ENCODE assay signal across 8 cellular contexts in the genomic region with DNA sequence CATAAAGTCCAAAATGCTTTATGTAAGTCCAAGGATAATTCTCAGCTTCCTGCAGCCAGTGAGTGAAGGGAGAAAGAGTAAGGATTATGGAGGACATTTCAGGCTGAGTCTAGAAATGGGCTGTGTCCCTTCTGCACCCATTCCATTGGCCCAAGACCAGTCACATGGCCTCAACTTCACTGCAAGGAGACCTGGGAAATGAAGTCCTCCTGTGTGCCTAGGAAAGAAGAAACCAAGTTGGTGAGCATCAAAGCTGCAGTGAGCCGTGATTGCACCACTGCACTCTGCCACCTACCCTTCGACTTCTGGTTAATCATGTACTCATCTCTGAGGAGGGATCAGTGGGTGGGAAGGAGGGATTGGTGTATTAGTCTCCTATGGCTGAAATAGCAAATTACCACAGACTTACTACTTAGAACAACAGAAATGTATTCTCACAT. TPM values are rescaled to one million over a fixed set of nuclear protein-coding genes. Genes with fewer than 3 reads are reported as not detected.
A peak's percentile ranks its signal among the peaks of the same experiment; 100 is the strongest.
DNase-seq lines count a peak whose midpoint lies in the region; ATAC-seq, FAIRE-seq and TF ChIP-seq lines count a peak whose summit lies in the region.

No MANE protein-coding gene starts in this region.

- no peaks in the 10 kb centered on the region for H3K4me1 ChIP-seq in colonic mucosa
- no peaks in the 10 kb centered on the region for H3K4me1 ChIP-seq in kidney (ENCODE audit: control insufficient read depth in 1 of 2, insufficient read depth in 1 of 2, low read depth in 1 of 2, low read length in 2 of 2)

- H3K27ac Mint-ChIP-seq in WTC11, result no peak overlapping the region

- H3K36me3 ChIP-seq in colonic mucosa (no peaks in the 10 kb centered on the region), kidney (ENCODE audit: control insufficient read depth in 1 of 2, insufficient read depth in 2 of 2, low read length in 2 of 2) (no peaks in the 10 kb centered on the region)

- H3K27me3 ChIP-seq in colonic mucosa, result no peaks in the 10 kb centered on the region

- no peak overlapping the region for H3K4me3 Mint-ChIP-seq in WTC11

- no peak for FAIRE-seq in kidney (lab: Jason Lieb, UNC)

- H3K27ac ChIP-seq in colonic mucosa (no peak overlapping the region), kidney (ENCODE audit: low read depth in 2 of 2, low read length in 2 of 2) (no peak overlapping the region)

- POLR2A ChIA-PET in WTC11 (lab: Charles Lee), result no interaction called here

- no peak for TF ChIP-seq CTCF in WTC11 (IDR thresholded peaks at IDR 0.05)
- TF ChIP-seq CTCF in colonic mucosa (IDR thresholded peaks at IDR 0.05), result no peak
- TF ChIP-seq CTCF in kidney (IDR thresholded peaks at IDR 0.05; ENCODE audit: borderline replicate concordance, extremely low read depth, insufficient read depth), result no peak

- no peak overlapping the region for H3K9ac ChIP-seq in colonic mucosa (ENCODE audit: low read depth in 2 of 2, low read length in 2 of 2)
- H3K9ac ChIP-seq in kidney (ENCODE audit: low read length in 2 of 2), result no peak overlapping the region

- H3K9me3 ChIP-seq in colonic mucosa (no peaks in the 10 kb centered on the region), kidney (ENCODE audit: control insufficient read depth in 1 of 2, low read length in 2 of 2) (no peaks in the 10 kb centered on the region)

- intact Hi-C loops in colonic mucosa (cut with DNase I) (no loop called here), kidney (cut with DNase I) (no loop called here)

- peak; percentile 39 for ATAC-seq in GM21825 (IDR thresholded peaks at IDR 0.05; ENCODE audit: unreplicated experiment)
- peak; percentile 93 for ATAC-seq in WTC11

- peak; percentile 51 for DNase-seq in DMS114 treated with DMSO at 0.1 percent for 48 hours (lab: John Stamatoyannopoulos, UW; ENCODE audit: unreplicated experiment)
- peak; percentile 88 for DNase-seq in MV-4-11 (lab: John Stamatoyannopoulos, UW)
- DNase-seq in WTC11 (ENCODE audit: low spot score), result peak; percentile 34
- peak; percentile 60 for DNase-seq in colonic mucosa
- DNase-seq in mesenteric fat pad (ENCODE audit: low spot score), result peak; percentile 16
- DNase-seq in kidney, result no peak
- DNase-seq in GF-D8 (lab: John Stamatoyannopoulos, UW), result no peak

- H3K4me3 ChIP-seq in colonic mucosa, result no peak overlapping the region
- H3K4me3 ChIP-seq in kidney (ENCODE audit: low read length in 2 of 2), result no peak overlapping the region

- CTCF ChIA-PET in WTC11 (lab: Charles Lee), result interaction anchor here (0.5 to 1.7 kb wide), 5 partner anchors 30 to 1000 kb away, joined by 3 to 8 read pairs (median 4); a partner anchor contains a TSS

- peaks cover 30% of the 10 kb centered on the region for H3K27me3 Mint-ChIP-seq in WTC11 (ENCODE audit: low read depth)

- peaks cover 5% of the 10 kb centered on the region for H3K36me3 Mint-ChIP-seq in WTC11

- H3K9me3 Mint-ChIP-seq in WTC11, result no peaks in the 10 kb centered on the region

- peaks cover 12% of the 10 kb centered on the region for H3K4me1 Mint-ChIP-seq in WTC11

TF ChIP-seq in WTC11, 78 proteins besides CTCF, POLR2A, EP300 and RAD21:
- TF ChIP-seq, protein P1, sequence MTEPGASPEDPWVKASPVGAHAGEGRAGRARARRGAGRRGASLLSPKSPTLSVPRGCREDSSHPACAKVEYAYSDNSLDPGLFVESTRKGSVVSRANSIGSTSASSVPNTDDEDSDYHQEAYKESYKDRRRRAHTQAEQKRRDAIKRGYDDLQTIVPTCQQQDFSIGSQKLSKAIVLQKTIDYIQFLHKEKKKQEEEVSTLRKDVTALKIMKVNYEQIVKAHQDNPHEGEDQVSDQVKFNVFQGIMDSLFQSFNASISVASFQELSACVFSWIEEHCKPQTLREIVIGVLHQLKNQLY (CRISPR knock-in tag; IDR thresholded peaks at IDR 0.05), result no peak
- TF ChIP-seq, protein P2, sequence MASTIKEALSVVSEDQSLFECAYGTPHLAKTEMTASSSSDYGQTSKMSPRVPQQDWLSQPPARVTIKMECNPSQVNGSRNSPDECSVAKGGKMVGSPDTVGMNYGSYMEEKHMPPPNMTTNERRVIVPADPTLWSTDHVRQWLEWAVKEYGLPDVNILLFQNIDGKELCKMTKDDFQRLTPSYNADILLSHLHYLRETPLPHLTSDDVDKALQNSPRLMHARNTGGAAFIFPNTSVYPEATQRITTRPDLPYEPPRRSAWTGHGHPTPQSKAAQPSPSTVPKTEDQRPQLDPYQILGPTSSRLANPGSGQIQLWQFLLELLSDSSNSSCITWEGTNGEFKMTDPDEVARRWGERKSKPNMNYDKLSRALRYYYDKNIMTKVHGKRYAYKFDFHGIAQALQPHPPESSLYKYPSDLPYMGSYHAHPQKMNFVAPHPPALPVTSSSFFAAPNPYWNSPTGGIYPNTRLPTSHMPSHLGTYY (CRISPR knock-in tag; IDR thresholded peaks at IDR 0.05), result no peak
- TF ChIP-seq, protein P3, sequence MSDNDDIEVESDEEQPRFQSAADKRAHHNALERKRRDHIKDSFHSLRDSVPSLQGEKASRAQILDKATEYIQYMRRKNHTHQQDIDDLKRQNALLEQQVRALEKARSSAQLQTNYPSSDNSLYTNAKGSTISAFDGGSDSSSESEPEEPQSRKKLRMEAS (CRISPR knock-in tag; IDR thresholded peaks at IDR 0.05), result no peak
- TF ChIP-seq GABPB1 (CRISPR knock-in tag; IDR thresholded peaks at IDR 0.05) (0 out of 2 replicates have a peak, but pooled peaks have one; percentile 44), CBFB (CRISPR knock-in tag; IDR thresholded peaks at IDR 0.05; ENCODE audit: low read depth) (no peak), ETV6 (CRISPR knock-in tag; IDR thresholded peaks at IDR 0.05) (no peak), NFYB (CRISPR knock-in tag; conservative IDR thresholded peaks at IDR 0.05; ENCODE audit: low read depth) (peak; percentile 62), GRHL2 (CRISPR knock-in tag; IDR thresholded peaks at IDR 0.05; ENCODE audit: insufficient replicate concordance, severe bottlenecking) (no peak), FOXP1 (CRISPR knock-in tag; IDR thresholded peaks at IDR 0.05; ENCODE audit: borderline replicate concordance) (no peak)
- TF ChIP-seq, protein P4, sequence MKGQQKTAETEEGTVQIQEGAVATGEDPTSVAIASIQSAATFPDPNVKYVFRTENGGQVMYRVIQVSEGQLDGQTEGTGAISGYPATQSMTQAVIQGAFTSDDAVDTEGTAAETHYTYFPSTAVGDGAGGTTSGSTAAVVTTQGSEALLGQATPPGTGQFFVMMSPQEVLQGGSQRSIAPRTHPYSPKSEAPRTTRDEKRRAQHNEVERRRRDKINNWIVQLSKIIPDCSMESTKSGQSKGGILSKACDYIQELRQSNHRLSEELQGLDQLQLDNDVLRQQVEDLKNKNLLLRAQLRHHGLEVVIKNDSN (CRISPR knock-in tag; IDR thresholded peaks at IDR 0.05), result peak; percentile 97
- TF ChIP-seq, protein P5, sequence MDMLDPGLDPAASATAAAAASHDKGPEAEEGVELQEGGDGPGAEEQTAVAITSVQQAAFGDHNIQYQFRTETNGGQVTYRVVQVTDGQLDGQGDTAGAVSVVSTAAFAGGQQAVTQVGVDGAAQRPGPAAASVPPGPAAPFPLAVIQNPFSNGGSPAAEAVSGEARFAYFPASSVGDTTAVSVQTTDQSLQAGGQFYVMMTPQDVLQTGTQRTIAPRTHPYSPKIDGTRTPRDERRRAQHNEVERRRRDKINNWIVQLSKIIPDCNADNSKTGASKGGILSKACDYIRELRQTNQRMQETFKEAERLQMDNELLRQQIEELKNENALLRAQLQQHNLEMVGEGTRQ (CRISPR knock-in tag; IDR thresholded peaks at IDR 0.05), result peak; percentile 96

RNA-seq across cellular contexts. Expression of a gene that starts 3.6 kb away (rescaled TPM):
- total RNA-seq in WTC11 (2021), result 0.27 to 1.6 TPM (median 1.2 TPM) in 3 replicates
- 1 to 10 TPM; 7.4 to 8.6 TPM for total RNA-seq in colonic mucosa
- 32.1 TPM for total RNA-seq in mesenteric fat pad
- total RNA-seq in kidney, result 35.7 TPM
- 3.8 TPM for polyA plus RNA-seq in kidney (ENCODE audit: insufficient read depth, low read depth, low replicate concordance)

RNA-seq across cellular contexts. Expression of a gene that starts 6.6 kb away (rescaled TPM):
- total RNA-seq in WTC11 (2021) (1.5 to 2.2 TPM (median 2.1 TPM) in 3 replicates), colonic mucosa (under 1 TPM; 0.17 to 0.82 TPM), mesenteric fat pad (3.1 TPM), kidney (3.7 TPM)
- polyA plus RNA-seq in kidney (ENCODE audit: insufficient read depth, low read depth, low replicate concordance), result 1.5 TPM

RNA-seq across cellular contexts. Expression of a gene that starts 30.6 kb away (rescaled TPM):
- total RNA-seq in WTC11 (2021), result 104 to 106 TPM (median 104 TPM) in 3 replicates
- 10 to 100 TPM; 17.0 to 17.7 TPM for total RNA-seq in colonic mucosa
- 48.3 TPM for total RNA-seq in mesenteric fat pad
- total RNA-seq in kidney, result 30.2 TPM
- polyA plus RNA-seq in kidney (ENCODE audit: insufficient read depth, low read depth, low replicate concordance), result 15.7 TPM

RNA-seq across cellular contexts. Expression of a gene that starts 32.0 kb away (rescaled TPM):
- total RNA-seq in WTC11 (2021) (2.4 to 3.0 TPM (median 2.9 TPM) in 3 replicates), colonic mucosa (not detected), mesenteric fat pad (not detected), kidney (0.57 TPM)
- 0.95 TPM for polyA plus RNA-seq in kidney (ENCODE audit: insufficient read depth, low read depth, low replicate concordance)

RNA-seq across cellular contexts. Expression of a gene that starts 56.4 kb away (rescaled TPM):
- total RNA-seq in WTC11 (2021) (0.14 to 0.42 TPM in 2 of 3 replicates, not detected in the other), colonic mucosa (not detected), mesenteric fat pad (not detected), kidney (not detected)
- not detected for polyA plus RNA-seq in kidney (ENCODE audit: insufficient read depth, low read depth, low replicate concordance)

Comparison
In these comparisons a context has a peak if more than half of its experiments do, and no peak if none do; other contexts are left out.
1. DNase-seq: peak in DMS114 treated with DMSO at 0.1 percent for 48 hours (single experiment), MV-4-11 (single experiment), WTC11 (single experiment), colonic mucosa (single experiment) and mesenteric fat pad (single experiment); none in kidney (single experiment) and GF-D8 (single experiment).